Comparison of ENCODE assay signal across 10 cellular contexts in genomic region chr14:100376751-100377171, GRCh38. TPM values are rescaled to one million over a fixed set of nuclear protein-coding genes. Genes with fewer than 3 reads are reported as not detected.
A peak's percentile ranks its signal among the peaks of the same experiment; 100 is the strongest.
DNase-seq lines count a peak whose midpoint lies in the region; TF ChIP-seq lines count a peak whose summit lies in the region.
"Had no signal": no experiment of that assay in that cellular context is flagged by ENCODE, and none has a peak within 500 bp of the region (broad histone marks: within the 10 kb centered on the region; RNA-seq: fewer than 3 reads in every experiment).

No MANE protein-coding gene starts in this region.

- peaks cover 4% of the 10 kb centered on the region for H3K27me3 Mint-ChIP-seq in brain

- H3K18ac ChIP-seq in mesenchymal stem cell (ENCODE audit: low read depth in 1 of 2, low read length in 2 of 2): peak overlapping the region; percentile 13 to 72

- H4K91ac ChIP-seq in mesenchymal stem cell (ENCODE audit: low read length): no peak overlapping the region

- peak overlapping the region; percentile 79 to 97 for H3K4me3 ChIP-seq in mesenchymal stem cell (ENCODE audit: insufficient read depth in 1 of 2, low read depth in 1 of 2, low read length in 2 of 2)

- no peak overlapping the region for H2BK5ac ChIP-seq in mesenchymal stem cell (ENCODE audit: low read depth, low read length, poor library complexity, severe bottlenecking)

- no peak overlapping the region for H4K8ac ChIP-seq in mesenchymal stem cell (ENCODE audit: low read length)

- no peak overlapping the region for H3K14ac ChIP-seq in mesenchymal stem cell (ENCODE audit: low read length in 2 of 2)

- H3K36me3 Mint-ChIP-seq in brain: peaks cover 10% of the 10 kb centered on the region

- H3K9ac ChIP-seq in mesenchymal stem cell (ENCODE audit: low read length): peak overlapping the region; percentile 100

- H3K27me3 ChIP-seq in mesenchymal stem cell (ENCODE audit: control insufficient read depth in 1 of 2, insufficient read depth in 1 of 2, low read length in 2 of 2): no peaks in the 10 kb centered on the region

- H3K4me1 ChIP-seq in mesenchymal stem cell (ENCODE audit: control insufficient read depth, insufficient read depth, low read depth, low read length): peaks cover 20% of the 10 kb centered on the region

- peaks cover 65% of the 10 kb centered on the region for H3K4me1 Mint-ChIP-seq in brain

- H3K79me1 ChIP-seq in mesenchymal stem cell (replicated peaks; ENCODE audit: low read length, poor library complexity, severe bottlenecking): peaks cover 20% of the 10 kb centered on the region

- H3K4ac ChIP-seq in mesenchymal stem cell (ENCODE audit: low read depth in 1 of 2, low read length in 2 of 2): peak overlapping the region in 1 of 2 experiments; percentile 46

- no peak for TF ChIP-seq CTCF in brain (conservative IDR thresholded peaks at IDR 0.05)

- H2BK12ac ChIP-seq in mesenchymal stem cell (ENCODE audit: low read length in 2 of 2): no peak overlapping the region

- H2BK120ac ChIP-seq in mesenchymal stem cell (ENCODE audit: low read depth, low read length): peak overlapping the region; percentile 11

- H2AFZ ChIP-seq in mesenchymal stem cell (ENCODE audit: low read depth, low read length): peak overlapping the region; percentile 30

- DNase-seq in COLO829 (ENCODE audit: low spot score) (peak; percentile 20), LHCN-M2 (ENCODE audit: low read depth) (peak; percentile 44), mesenchymal stem cell (peak; percentile 83), nucleus accumbens (lab: John Stamatoyannopoulos, UW) (no peak), iPS-NIHi11 (ENCODE audit: low spot score) (no peak), GOT3 (lab: John Stamatoyannopoulos, UW) (no peak)
- DNase-seq in activated CD8-positive, alpha-beta memory T cell treated with anti-CD3 and anti-CD28 coated beads for 24 hours: no peak

- H3K27ac ChIP-seq in mesenchymal stem cell (ENCODE audit: low read length, poor library complexity, severe bottlenecking): peak overlapping the region; percentile 88

- peak overlapping the region; percentile 64 for H3K4me2 ChIP-seq in mesenchymal stem cell (ENCODE audit: low read length, poor library complexity, severe bottlenecking)

- no peaks in the 10 kb centered on the region for H3K9me3 ChIP-seq in mesenchymal stem cell (ENCODE audit: control insufficient read depth, low read length)

- 18% methylated on average over 3 of the region's 7 CpGs for WGBS in mesenchymal stem cell

- no peaks in the 10 kb centered on the region for H3K9me3 Mint-ChIP-seq in brain

- H2BK15ac ChIP-seq in mesenchymal stem cell (ENCODE audit: low read depth, poor library complexity, severe bottlenecking): peak overlapping the region; percentile 97

- no peak overlapping the region for H2AK5ac ChIP-seq in mesenchymal stem cell (ENCODE audit: low read length, severe bottlenecking)

- H3K36me3 ChIP-seq in mesenchymal stem cell (ENCODE audit: control insufficient read depth in 1 of 2, insufficient read depth in 2 of 2, low read depth in 1 of 2, low read length in 2 of 2): peaks cover 0 to 24% of the 10 kb centered on the region in 2 experiments

- peak overlapping the region; percentile 93 to 100 (median 96) for H3K4me3 Mint-ChIP-seq in brain

- peak overlapping the region; percentile 73 to 98 (median 95) for H3K27ac Mint-ChIP-seq in brain

- H3K23ac ChIP-seq in mesenchymal stem cell (ENCODE audit: low read length in 2 of 2): no peak overlapping the region

RNA-seq across cellular contexts. Expression of gene WDR25, which starts 0.5 kb away (rescaled TPM):
- total RNA-seq in LHCN-M2 (2014; rRNA removed): 9.7 and 16.2 TPM in 2 replicates
- 12.8 TPM for polyA plus RNA-seq in LHCN-M2 (2012)
- 22.8 TPM for polyA plus RNA-seq in brain (ENCODE audit: insufficient read depth, low read depth, low replicate concordance)
- polyA plus RNA-seq in mesenchymal stem cell (2013, experiment 1 of 2): 12.3 TPM
- polyA plus RNA-seq in mesenchymal stem cell (2013, experiment 2 of 2): 12.0 TPM

RNA-seq across cellular contexts. Expression of gene SLC25A47, which starts 53.6 kb away (rescaled TPM):
- not detected in 2 replicates for total RNA-seq in LHCN-M2 (2014; rRNA removed)
- not detected for polyA plus RNA-seq in LHCN-M2 (2012)
- 0.27 TPM for polyA plus RNA-seq in brain (ENCODE audit: insufficient read depth, low read depth, low replicate concordance)
- not detected for polyA plus RNA-seq in mesenchymal stem cell (2013, experiment 1 of 2)
- not detected for polyA plus RNA-seq in mesenchymal stem cell (2013, experiment 2 of 2)
- total RNA-seq: subcutaneous adipose tissue; T-helper 2 cell treated with Interferon-gamma antibody and Interleukin-4, amounts not matched to agents 100 ng/mL and 5 ng/mL, for 36 hours had no signal

Comparison
In these comparisons a context has a peak if more than half of its experiments do, and no peak if none do; other contexts are left out.
1. DNase-seq: peak in COLO829 (single experiment), LHCN-M2 (single experiment) and mesenchymal stem cell (single experiment); none in nucleus accumbens (0 of 56), iPS-NIHi11 (single experiment), activated CD8-positive, alpha-beta memory T cell treated with anti-CD3 and anti-CD28 coated beads for 24 hours (single experiment) and GOT3 (single experiment).